ENCODE assay signal across 29 cellular contexts in genomic region chr1:159474926-159475325, GRCh38.
"Had no signal": no experiment of that assay in that cellular context is flagged by ENCODE, and none has a peak within 500 bp of the region (broad histone marks: within the 10 kb centered on the region; RNA-seq: fewer than 3 reads in every experiment).

No MANE protein-coding gene starts in this region.

- H3K4me3 ChIP-seq: neural progenitor cell, ovary, psoas muscle, right lobe of liver, sigmoid colon, skin epidermis, smooth muscle cell, spleen, suprapubic skin, testis, tibial artery, transverse colon, upper lobe of right lung, uterus had no signal

- H3K4me1 ChIP-seq: neural progenitor cell, parathyroid adenoma, psoas muscle, sigmoid colon, spleen, suprapubic skin, testis, tibial artery, transverse colon, upper lobe of right lung, uterus had no signal

- ATAC-seq: natural killer cell; psoas muscle; right cardiac atrium; right lobe of liver; stimulated activated memory B cell treated with anti-CD40 and anti-IgM and Interleukin-4, amounts not matched to agents 10 μg/mL and 1 μg/mL and 100 μg/mL, for 72 hours; stimulated activated naive CD8-positive, alpha-beta T cell treated with anti-CD3 and anti-CD28 coated beads, Interleukin-15, amount 100 ng/mL, for 72 hours; stimulated activated naive CD8-positive, alpha-beta T cell treated with anti-CD3 and anti-CD28 coated beads, Interleukin-15, Interleukin-2, amounts not matched to agents 100 U/mL and 50 U/mL, for 24 hours; upper lobe of right lung had no signal

- H3K36me3 ChIP-seq: neural progenitor cell, ovary, right lobe of liver, sigmoid colon, spleen, suprapubic skin, tibial artery, transverse colon, upper lobe of right lung, uterus had no signal

- H2AFZ ChIP-seq: neural progenitor cell, parathyroid adenoma had no signal

- DNase-seq: natural killer cell; occipital lobe; ovary; posterior cingulate gyrus; psoas muscle; right cardiac atrium; right lobe of liver; sigmoid colon; spleen; stimulated activated CD4-positive, alpha-beta T cell treated with anti-CD3 and anti-CD28 coated beads, Interleukin-12 subunit alpha, Interleukin-12 subunit beta, amount 100 ng/mL, for 4 hours; stimulated activated CD4-positive, alpha-beta T cell treated with anti-CD3 and anti-CD28 coated beads, Interleukin-1b, Interleukin-23, amount 100 ng/mL, for 48 hours; stimulated activated CD4-positive, alpha-beta T cell treated with anti-CD3 and anti-CD28 coated beads, Interleukin-4, amount 100 ng/mL, for 1 hour; stimulated activated CD4-positive, alpha-beta T cell treated with anti-CD3 and anti-CD28 coated beads, Interleukin-4, amount 100 ng/mL, for 4 hours; stimulated activated CD8-positive, alpha-beta memory T cell treated with anti-CD3 and anti-CD28 coated beads, Interleukin-4, amount 100 ng/mL, for 48 hours; stimulated activated naive CD4-positive, alpha-beta T cell; stimulated activated naive CD8-positive, alpha-beta T cell treated with anti-CD3 and anti-CD28 coated beads, Interleukin-15, amount 100 ng/mL, for 72 hours; stimulated activated naive CD8-positive, alpha-beta T cell treated with anti-CD3 and anti-CD28 coated beads, Interleukin-15, Interleukin-2, amounts not matched to agents 100 U/mL and 50 U/mL, for 24 hours; substantia nigra; testis; tibial artery; transverse colon; upper lobe of right lung; uterus had no signal

- H3K79me2 ChIP-seq: parathyroid adenoma had no signal

- H3K27ac ChIP-seq: neural progenitor cell, ovary, parathyroid adenoma, psoas muscle, right lobe of liver, sigmoid colon, skin epidermis, spleen, suprapubic skin, testis, tibial artery, transverse colon, upper lobe of right lung, uterus had no signal

- H3K9me3 ChIP-seq: ovary, psoas muscle, right lobe of liver, sigmoid colon, spleen, suprapubic skin, testis, tibial artery, transverse colon, upper lobe of right lung, uterus had no signal

- H3K9ac ChIP-seq: neural progenitor cell, parathyroid adenoma had no signal

- H3K27me3 ChIP-seq: neural progenitor cell, ovary, right lobe of liver, sigmoid colon, spleen, suprapubic skin, testis, tibial artery, transverse colon, upper lobe of right lung, uterus had no signal

- H3K4me2 ChIP-seq: neural progenitor cell, smooth muscle cell had no signal
